Comparison of ENCODE assay signal across 8 cellular contexts in genomic region chr20:33731693-33732165, GRCh38. TPM values are rescaled to one million over a fixed set of nuclear protein-coding genes. Genes with fewer than 3 reads are reported as not detected.
A peak's percentile ranks its signal among the peaks of the same experiment; 100 is the strongest.
DNase-seq lines count a peak whose midpoint lies in the region; ATAC-seq and TF ChIP-seq lines count a peak whose summit lies in the region.

Gene ZNF341 (plus strand): TSS chr20:33731996. CDS start chr20:33732022, 26 bp downstream.

- H3K27ac Mint-ChIP-seq in activated T-cell treated with anti-CD3 and anti-CD28 coated beads, Interleukin-2, amount 50 U/mL, for 72 hours: peak within 1 kb of the TSS; percentile 90

- H3K4me3 Mint-ChIP-seq in activated T-cell treated with anti-CD3 and anti-CD28 coated beads, Interleukin-2, amount 50 U/mL, for 72 hours: peak within 1 kb of the TSS; percentile 87 to 94

- no peaks in the 10 kb centered on the region for H3K27me3 Mint-ChIP-seq in activated T-cell treated with anti-CD3 and anti-CD28 coated beads, Interleukin-2, amount 50 U/mL, for 72 hours (ENCODE audit: low read depth)

- intact Hi-C loops in PC-9 (cut with micrococcal nuclease; ENCODE audit: unreplicated experiment): loop anchor here (1.0 to 5.0 kb wide), 8 partner anchors 45 to 381 kb away; partner anchors contain the start of genes CDK5RAP1, E2F1, EIF2S2 and NECAB3

- peaks cover 51% of the 10 kb centered on the region for H3F3A ChIP-seq in PC-9 (ENCODE audit: insufficient read depth, low read depth)

- H3K9me3 ChIP-seq in PC-9 (ENCODE audit: insufficient read depth, low read depth): peaks cover 6% of the 10 kb centered on the region; the same call in 1 of the 2 replicates

- ATAC-seq in GM21717 (IDR thresholded peaks at IDR 0.05; ENCODE audit: unreplicated experiment): peak; percentile 74
- peak; percentile 89 to 90 for ATAC-seq in activated T-cell treated with anti-CD3 and anti-CD28 coated beads, Interleukin-2, amount 50 U/mL, for 72 hours (replicated peaks in 1 of 2)

- peaks cover 3 to 5% of the 10 kb centered on the region in 2 donors for H3K36me3 Mint-ChIP-seq in activated T-cell treated with anti-CD3 and anti-CD28 coated beads, Interleukin-2, amount 50 U/mL, for 72 hours (ENCODE audit: insufficient read depth in 2 of 2)

- H2AFZ ChIP-seq in PC-9: peak within 1 kb of the TSS; percentile 80

- peak within 1 kb of the TSS; percentile 94 for H3K27ac ChIP-seq in PC-9
- peak within 1 kb of the TSS; percentile 97 for H3K27ac ChIP-seq in substantia nigra (ENCODE audit: low read depth, low read length, poor library complexity, severe bottlenecking)

- H3K4me3 ChIP-seq in PC-9 (peak within 1 kb of the TSS; percentile 64), fibroblast of villous mesenchyme (ENCODE audit: low read depth, low read length) (peak within 1 kb of the TSS; percentile 61)

- H3K4me1 Mint-ChIP-seq in activated T-cell treated with anti-CD3 and anti-CD28 coated beads, Interleukin-2, amount 50 U/mL, for 72 hours (ENCODE audit: low read depth): peaks cover 30% of the 10 kb centered on the region

- no peak for TF ChIP-seq EP300 in Ishikawa (IDR thresholded peaks at IDR 0.05; ENCODE audit: borderline replicate concordance)

- TF ChIP-seq CTCF in PC-9 (conservative IDR thresholded peaks at IDR 0.05) (peak; percentile 83), fibroblast of villous mesenchyme (IDR thresholded peaks at IDR 0.05; ENCODE audit: insufficient read depth, low read depth, low read length) (peak; percentile 76)

- CTCF ChIA-PET in PC-9 (lab: Charles Lee): interaction anchor here (0.7 to 1.6 kb wide), 2 partner anchors 338 to 571 kb away, joined by 3 read pairs; no protein-coding TSS in a partner anchor

- DNase-seq in DMS79 (lab: John Stamatoyannopoulos, UW) (peak; percentile 52), PC-9 (peak in 1 of 2 experiments; percentile 69), fibroblast of villous mesenchyme (ENCODE audit: low read depth) (peak; percentile 89), nucleus accumbens (lab: John Stamatoyannopoulos, UW) (peak; percentile 23 to 96 (median 90)), substantia nigra (lab: John Stamatoyannopoulos, UW) (peak in 48 of 49 donors; percentile 47 to 95 (median 88))
- DNase-seq in activated T-cell treated with anti-CD3 and anti-CD28 coated beads, Interleukin-2, amount 50 U/mL, for 72 hours: peak; percentile 94

- no peaks in the 10 kb centered on the region for H3K27me3 ChIP-seq in PC-9 (ENCODE audit: insufficient read depth, low read depth)

- POLR2A ChIA-PET in PC-9 (lab: Charles Lee; ENCODE audit: unreplicated experiment): interaction anchor here (0.6 to 1.9 kb wide), 7 partner anchors 58 to 380 kb away, joined by 4 to 36 read pairs (median 6); partner anchors contain the start of genes ACTL10, CBFA2T2 and EIF2S2

- H4K20me1 ChIP-seq in PC-9 (ENCODE audit: insufficient read depth): no peaks in the 10 kb centered on the region

- peak within 1 kb of the TSS; percentile 85 for H3K4me2 ChIP-seq in PC-9

- peaks cover 7% of the 10 kb centered on the region; the same call in 1 of the 2 replicates for H3K36me3 ChIP-seq in PC-9 (ENCODE audit: low read depth)

- peak; percentile 66 for TF ChIP-seq RAD21 in Ishikawa (IDR thresholded peaks at IDR 0.05; ENCODE audit: low read depth)

- H3K79me2 ChIP-seq in PC-9 (ENCODE audit: low read depth): peaks cover 22% of the 10 kb centered on the region

- BruUV-seq in PC-9 (replicated peaks; lab: Mats Ljungman, UMichigan): no TSS peak

- peaks cover 2% of the 10 kb centered on the region in 2 donors for H3K9me3 Mint-ChIP-seq in activated T-cell treated with anti-CD3 and anti-CD28 coated beads, Interleukin-2, amount 50 U/mL, for 72 hours

- H3K4me1 ChIP-seq in PC-9 (replicated peaks; ENCODE audit: insufficient read depth): peaks cover 59% of the 10 kb centered on the region

- no peaks in the 10 kb centered on the region for H3K9me2 ChIP-seq in PC-9 (ENCODE audit: insufficient read depth)

TF ChIP-seq in Ishikawa, 13 proteins besides CTCF, POLR2A, EP300 and RAD21:
- TF ChIP-seq YY1 (IDR thresholded peaks at IDR 0.05; ENCODE audit: low read depth) (peak; percentile 92), TAF1 (IDR thresholded peaks at IDR 0.05; ENCODE audit: low read depth) (peak; percentile 70; the same call in 1 of the 2 replicates), USF1 (IDR thresholded peaks at IDR 0.05) (no peak)

RNA-seq across cellular contexts. Expression of gene ZNF341, which starts in this region (rescaled TPM):
- total RNA-seq in PC-9 (2021) (5.2 and 5.6 TPM in 2 replicates), fibroblast of villous mesenchyme (0.64 and 1.3 TPM in 2 replicates)
- total RNA-seq in activated T-cell treated with anti-CD3 and anti-CD28 coated beads, Interleukin-2, amount 50 U/mL, for 72 hours: 1 to 10 TPM; 3.0 to 3.3 TPM
